Comparison of ENCODE assay signal across 10 cellular contexts in the genomic region with DNA sequence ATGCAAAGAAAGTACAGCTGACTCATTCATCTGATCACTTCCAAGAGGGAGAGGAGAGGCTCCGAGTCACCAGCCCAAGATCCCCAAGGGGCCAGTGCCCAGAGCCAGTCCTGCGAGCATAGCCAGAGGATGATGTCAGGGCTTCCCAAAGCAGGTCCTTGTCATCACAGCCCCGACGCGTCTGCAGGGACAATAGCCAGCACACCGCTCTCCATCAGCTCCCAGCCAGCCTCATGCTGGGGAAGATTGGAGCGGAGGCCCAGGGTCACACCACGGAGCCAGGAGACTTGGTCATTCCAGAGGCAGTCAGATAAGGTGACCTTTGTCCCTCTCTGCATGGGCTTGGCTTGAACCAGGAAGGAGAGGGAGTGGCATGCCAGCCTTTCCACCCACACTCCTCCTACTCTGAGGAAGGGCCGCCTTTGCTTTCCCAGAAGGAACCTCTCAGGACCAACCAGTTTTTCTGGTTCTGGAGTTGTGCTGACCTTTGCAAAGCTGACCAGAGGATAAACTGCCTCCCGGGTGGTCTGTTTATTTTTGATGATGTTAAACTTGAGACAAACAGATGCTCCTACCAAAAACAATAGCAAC. TPM values are rescaled to one million over a fixed set of nuclear protein-coding genes. Genes with fewer than 3 reads are reported as not detected.
A peak's percentile ranks its signal among the peaks of the same experiment; 100 is the strongest.
DNase-seq lines count a peak whose midpoint lies in the region; ATAC-seq and TF ChIP-seq lines count a peak whose summit lies in the region.
"Had no signal": no experiment of that assay in that cellular context is flagged by ENCODE, and none has a peak within 500 bp of the region (broad histone marks: within the 10 kb centered on the region; RNA-seq: fewer than 3 reads in every experiment).

No MANE protein-coding gene starts in this region.

- H3K4me3 ChIP-seq in astrocyte of the spinal cord (ENCODE audit: low read depth, low read length) (no peak overlapping the region), right cardiac atrium (ENCODE audit: low read length) (no peak overlapping the region), prostate gland (no peak overlapping the region)
- H3K4me3 ChIP-seq: ovary had no signal

- peak overlapping the region; percentile 90 for H3K27ac ChIP-seq in right cardiac atrium (ENCODE audit: low read length)
- no peak overlapping the region for H3K27ac ChIP-seq in prostate gland
- H3K27ac ChIP-seq: ovary had no signal

- TF ChIP-seq CTCF in astrocyte of the spinal cord (IDR thresholded peaks at IDR 0.05; ENCODE audit: low read depth, low read length) = no peak
- no peak for TF ChIP-seq CTCF in prostate gland (IDR thresholded peaks at IDR 0.05)

- peak; percentile 88 to 89 for ATAC-seq in right cardiac atrium
- no peak for ATAC-seq in HG02870 (IDR thresholded peaks at IDR 0.05; ENCODE audit: unreplicated experiment)

- in situ Hi-C loops in G401 (cut with HindIII; ENCODE audit: low sequenced_read_pairs) (no loop called here), astrocyte of the spinal cord (cut with HindIII; ENCODE audit: low sequenced_read_pairs) (no loop called here)

- peaks cover 9% of the 10 kb centered on the region for H3K4me1 ChIP-seq in right cardiac atrium (ENCODE audit: control insufficient read depth, insufficient read depth, low read length)
- peaks cover 4% of the 10 kb centered on the region for H3K4me1 ChIP-seq in prostate gland (replicated peaks)

- H3K27me3 ChIP-seq in right cardiac atrium (ENCODE audit: control insufficient read depth, insufficient read depth) = no peaks in the 10 kb centered on the region
- H3K27me3 ChIP-seq in prostate gland (replicated peaks; ENCODE audit: insufficient read depth) = no peaks in the 10 kb centered on the region
- H3K27me3 ChIP-seq: ovary had no signal

- H3K36me3 ChIP-seq in prostate gland = no peaks in the 10 kb centered on the region
- H3K36me3 ChIP-seq: ovary had no signal

- 12% methylated on average over 10 of the region's 10 CpGs for WGBS in right cardiac atrium
- 22% methylated on average over 10 of the region's 10 CpGs for WGBS in prostate gland

- no peaks in the 10 kb centered on the region for H3K9me3 ChIP-seq in right cardiac atrium (ENCODE audit: control insufficient read depth, low read length)
- H3K9me3 ChIP-seq in prostate gland = no peaks in the 10 kb centered on the region
- H3K9me3 ChIP-seq: ovary had no signal

- TF ChIP-seq POLR2A in prostate gland (IDR thresholded peaks at IDR 0.05) = no peak

- DNase-seq in G401 (ENCODE audit: low spot score) = peak; percentile 15
- peak; percentile 37 for DNase-seq in astrocyte of the spinal cord (ENCODE audit: low read depth, low spot score)
- peak; percentile 82 to 93 (median 90) for DNase-seq in right cardiac atrium
- peak; percentile 15 for DNase-seq in prostate gland (ENCODE audit: low spot score)
- no peak for DNase-seq in hippocampal formation (lab: John Stamatoyannopoulos, UW)
- no peak for DNase-seq in NCI-H1930 (lab: John Stamatoyannopoulos, UW)
- no peak for DNase-seq in activated CD4-positive, alpha-beta T cell treated with anti-CD3 and anti-CD28 coated beads, Interleukin-2, amount 50 U/mL, for 1 hour
- DNase-seq: DND-41 had no signal

- intact Hi-C loops in right cardiac atrium (cut with DNase I) (loop anchor here in 2 of 4 donors (5.0 to 10.0 kb wide), 3 partner anchors 49 to 186 kb away; a partner anchor contains a TSS), prostate gland (cut with DNase I) (loop anchor here (5.0 kb wide), 1 partner anchor 49 kb away; no protein-coding TSS in a partner anchor)

RNA-seq across cellular contexts. Expression of a gene that starts 58.3 kb away (rescaled TPM):
- 0.62 and 1.6 TPM in 2 replicates for total RNA-seq in G401 (2014; rRNA removed; shearing (Covaris generic))
- total RNA-seq in right cardiac atrium (10 to 100 TPM in 3 of 4 donors, 1 to 10 TPM in 1; 7.8 to 13.6 (median 11.8) TPM), prostate gland (10 to 100 TPM in 1 of 2 donors, 1 to 10 TPM in 1; 7.5 to 15.7 TPM)
- 6.7 TPM for polyA plus RNA-seq in right cardiac atrium

Comparison
In these comparisons a context has a peak if more than half of its experiments do, and no peak if none do; other contexts are left out.
1. DNase-seq: peak in G401 (single experiment), astrocyte of the spinal cord (single experiment), right cardiac atrium (3 of 3) and prostate gland (single experiment); none in hippocampal formation (0 of 2), NCI-H1930 (0 of 2) and activated CD4-positive, alpha-beta T cell treated with anti-CD3 and anti-CD28 coated beads, Interleukin-2, amount 50 U/mL, for 1 hour (single experiment).